In genomic region chr1:218259800-218260199, GRCh38 we compare ENCODE assay signal across 10 cellular contexts. TPM values are rescaled to one million over a fixed set of nuclear protein-coding genes. Genes with fewer than 3 reads are reported as not detected.
DNase-seq lines count a peak whose midpoint lies in the region; ATAC-seq and TF ChIP-seq lines count a peak whose summit lies in the region.
"Had no signal": no experiment of that assay in that cellular context is flagged by ENCODE, and none has a peak within 500 bp of the region (broad histone marks: within the 10 kb centered on the region; RNA-seq: fewer than 3 reads in every experiment).

No MANE protein-coding gene starts in this region.

- no peaks in the 10 kb centered on the region for H3K9me3 ChIP-seq in right lobe of liver

- H3K27ac ChIP-seq in right lobe of liver: no peak overlapping the region
- H3K27ac ChIP-seq: thoracic aorta had no signal

- ATAC-seq in GM18498 (IDR thresholded peaks at IDR 0.05; ENCODE audit: unreplicated experiment): peak; percentile 76
- peak; percentile 70 for ATAC-seq in HG02678 (IDR thresholded peaks at IDR 0.05; ENCODE audit: unreplicated experiment)
- peak; percentile 25 to 60 (median 40) for ATAC-seq in right lobe of liver

- no peaks in the 10 kb centered on the region for H3K27me3 ChIP-seq in right lobe of liver

- no peaks in the 10 kb centered on the region for H3K36me3 ChIP-seq in right lobe of liver
- H3K36me3 ChIP-seq: thoracic aorta had no signal

- TF ChIP-seq CTCF in right lobe of liver (IDR thresholded peaks at IDR 0.05): peak in 3 of 4 donors; percentile 22 to 37 (median 25)

- H3K4me1 ChIP-seq in right lobe of liver: no peaks in the 10 kb centered on the region

- intact Hi-C loops in right lobe of liver (cut with DNase I): no loop called here

- DNase-seq in RKO (ENCODE audit: low spot score) (peak; percentile 30), right lobe of liver (no peak), NCI-H446 treated with DMSO at 0.1 percent for 48 hours (lab: John Stamatoyannopoulos, UW) (no peak), cerebellum (ENCODE audit: low spot score) (no peak), ureter (ENCODE audit: low spot score) (no peak), HPDE6-E6E7 (ENCODE audit: extremely low spot score) (no peak)
- DNase-seq: amygdala had no signal

- TF ChIP-seq POLR2A in right lobe of liver (IDR thresholded peaks at IDR 0.05): no peak

- WGBS in right lobe of liver (ENCODE audit: insufficient coverage, low coverage, low lambda C conversion rate, missing lambda C conversion rate): 25% methylated on average over 6 of the region's 6 CpGs

- no peak overlapping the region for H3K4me3 ChIP-seq in right lobe of liver
- H3K4me3 ChIP-seq: thoracic aorta had no signal

RNA-seq across cellular contexts. Expression of gene RRP15, which starts 25.3 kb away (rescaled TPM):
- total RNA-seq in right lobe of liver: 10 to 100 TPM in 1 of 6 experiments, 1 to 10 TPM in 5; 2.6 to 10.0 (median 5.4) TPM
- 12.8 TPM for total RNA-seq in cerebellum
- total RNA-seq in ureter: 28.9 TPM
